28 cellular contexts compared by ENCODE assay signal in genomic region chrX:150256297-150256650, GRCh38.
"Had no signal": no experiment of that assay in that cellular context is flagged by ENCODE, and none has a peak within 500 bp of the region (broad histone marks: within the 10 kb centered on the region; RNA-seq: fewer than 3 reads in every experiment).

No MANE protein-coding gene starts in this region.

- DNase-seq: activated CD4-positive, alpha-beta T cell treated with anti-CD3 and anti-CD28 coated beads, Interleukin-2, amount 10 ng/mL, durations not matched to agents 24 days and 14 days; activated CD8-positive, alpha-beta memory T cell treated with anti-CD3 and anti-CD28 coated beads, Interleukin-2, amount 50 U/mL, for 4 hours; activated T-cell treated with anti-CD3 and anti-CD28 coated beads, Interleukin-2, amount 50 U/mL, for 1 hour; foreskin keratinocyte; heart left ventricle; kidney glomerular epithelial cell; left lung; lower lobe of right lung; mesenchymal stem cell; naive thymus-derived CD8-positive, alpha-beta T cell; nucleus accumbens; pancreas; retina; small intestine; stimulated activated CD4-positive, alpha-beta T cell treated with anti-CD3 and anti-CD28 coated beads, Interleukin-4, amount 100 ng/mL, for 24 hours; stimulated activated naive CD4-positive, alpha-beta T cell; testis; transverse colon had no signal

- H3K4me1 Mint-ChIP-seq: brain, neural crest cell had no signal

- H3K27ac Mint-ChIP-seq: activated CD4-positive, alpha-beta T cell treated with anti-CD3 and anti-CD28 coated beads, Interleukin-2, amount 10 ng/mL, durations not matched to agents 24 days and 14 days; activated naive CD8-positive, alpha-beta T cell; activated T-helper 2 cell treated with anti-CD3 and anti-CD28 coated beads, Interferon-gamma antibody, Interleukin-2, Interleukin-4, amounts not matched to agents 10 μg/mL and 5 μg/mL and 100 μg/mL, durations not matched to agents 14 hours and 24 hours and 36 hours; brain had no signal

- ATAC-seq: esophagus mucosa; foreskin keratinocyte; left lung; lower lobe of right lung; naive thymus-derived CD8-positive, alpha-beta T cell; pancreas had no signal

- H3K4me3 ChIP-seq: ascending aorta, cardiac muscle cell, heart left ventricle, left lung, lower lobe of right lung, pancreas, prostate gland, sigmoid colon, testis, transverse colon had no signal

- H3K9me3 ChIP-seq: ascending aorta, heart left ventricle, left lung, lower lobe of right lung, pancreas, prostate gland, sigmoid colon, testis, transverse colon had no signal

- H3K4me3 Mint-ChIP-seq: activated CD4-positive, alpha-beta T cell treated with anti-CD3 and anti-CD28 coated beads, Interleukin-2, amount 10 ng/mL, durations not matched to agents 24 days and 14 days; activated naive CD8-positive, alpha-beta T cell; brain; neural crest cell had no signal

- H3K27me3 ChIP-seq: ascending aorta, cardiac muscle cell, foreskin keratinocyte, left lung, pancreas, sigmoid colon, testis, transverse colon had no signal

- H3K36me3 Mint-ChIP-seq: activated naive CD8-positive, alpha-beta T cell; brain; naive thymus-derived CD8-positive, alpha-beta T cell had no signal

- H3K27me3 Mint-ChIP-seq: activated CD4-positive, alpha-beta T cell treated with anti-CD3 and anti-CD28 coated beads, Interleukin-2, amount 10 ng/mL, durations not matched to agents 24 days and 14 days; activated naive CD8-positive, alpha-beta T cell; naive thymus-derived CD8-positive, alpha-beta T cell had no signal

- H3K4me1 ChIP-seq: foreskin keratinocyte, heart left ventricle, left lung, lower lobe of right lung, pancreas, prostate gland, sigmoid colon, testis, transverse colon had no signal

- H3K27ac ChIP-seq: ascending aorta, cardiac muscle cell, foreskin keratinocyte, heart left ventricle, left lung, lower lobe of right lung, pancreas, prostate gland, sigmoid colon, testis, transverse colon, VCaP had no signal

- H3K9me3 Mint-ChIP-seq: activated CD4-positive, alpha-beta T cell treated with anti-CD3 and anti-CD28 coated beads, Interleukin-2, amount 10 ng/mL, durations not matched to agents 24 days and 14 days; activated T-helper 2 cell treated with anti-CD3 and anti-CD28 coated beads, Interferon-gamma antibody, Interleukin-2, Interleukin-4, amounts not matched to agents 10 μg/mL and 5 μg/mL and 100 μg/mL, durations not matched to agents 14 hours and 24 hours and 36 hours; naive thymus-derived CD8-positive, alpha-beta T cell; neural crest cell had no signal

- H3K36me3 ChIP-seq: ascending aorta, cardiac muscle cell, heart left ventricle, left lung, lower lobe of right lung, pancreas, prostate gland, sigmoid colon, transverse colon had no signal
